In genomic region chr7:1473864-1474512, GRCh38 we compare ENCODE assay signal across 8 cellular contexts. TPM values are rescaled to one million over a fixed set of nuclear protein-coding genes. Genes with fewer than 3 reads are reported as not detected.
DNase-seq lines count a peak whose midpoint lies in the region; ATAC-seq and TF ChIP-seq lines count a peak whose summit lies in the region.

No MANE protein-coding gene starts in this region.

- TF ChIP-seq CTCF in cardiac muscle cell (IDR thresholded peaks at IDR 0.05; ENCODE audit: low read depth, low read length), result peak; percentile 80
- peak; percentile 88 for TF ChIP-seq CTCF in psoas muscle (IDR thresholded peaks at IDR 0.05)
- TF ChIP-seq CTCF in vagina (IDR thresholded peaks at IDR 0.05), result peak; percentile 58 to 90 (median 76)

- WGBS in psoas muscle, 3 donors, result 42 to 48% (median 46%) methylated on average over 26 to 37 of the region's 37 CpGs

- no peak overlapping the region for H3K4me3 ChIP-seq in cardiac muscle cell
- no peak overlapping the region for H3K4me3 ChIP-seq in psoas muscle
- no peak overlapping the region for H3K4me3 ChIP-seq in vagina

- TF ChIP-seq POLR2A in vagina (IDR thresholded peaks at IDR 0.05), result no peak

- peaks cover 5% of the 10 kb centered on the region for H3K4me1 Mint-ChIP-seq in activated naive CD8-positive, alpha-beta T cell treated with anti-CD3 and anti-CD28 coated beads, Interleukin-2, amount 50 U/mL, for 24 hours

- H3K27ac Mint-ChIP-seq in activated naive CD8-positive, alpha-beta T cell treated with anti-CD3 and anti-CD28 coated beads, Interleukin-2, amount 50 U/mL, for 24 hours, result no peak overlapping the region

- in situ Hi-C loops in ACHN (cut with HindIII; ENCODE audit: low pct_ligation_motif_present, low pct_unique_long_range_greater_than_20kb, low sequenced_read_pairs), result no loop called here

- intact Hi-C loops in psoas muscle (cut with DNase I), result loop anchor here in 1 of 2 donors (10.0 kb wide), 1 partner anchor 249 kb away; no protein-coding TSS in a partner anchor
- intact Hi-C loops in vagina (cut with DNase I), result loop anchor here (1.0 to 5.0 kb wide), 2 partner anchors 41 to 247 kb away; no protein-coding TSS in a partner anchor

- H3K36me3 ChIP-seq in cardiac muscle cell (peaks cover 21% of the 10 kb centered on the region), psoas muscle (ENCODE audit: insufficient read depth in 1 of 2, low read depth in 1 of 2) (peaks cover 5 to 99% of the 10 kb centered on the region in 2 donors), vagina (peaks cover 0 to 66% of the 10 kb centered on the region in 2 donors)

- DNase-seq in ACHN (peak; percentile 87), GM19240 (ENCODE audit: insufficient read length, low spot score) (peak; percentile 98), NCI-H1694 treated with DMSO at 0.1 percent for 48 hours (lab: John Stamatoyannopoulos, UW) (peak; percentile 85), T-helper 1 cell (peak; percentile 69 to 85 (median 82)), cardiac muscle cell (ENCODE audit: low read depth in 1 of 2, low spot score in 1 of 2) (peak; percentile 90 to 91), psoas muscle (peak; percentile 89 to 94), vagina (ENCODE audit: extremely low spot score in 2 of 2) (no peak)
- peak; percentile 89 for DNase-seq in activated naive CD8-positive, alpha-beta T cell treated with anti-CD3 and anti-CD28 coated beads, Interleukin-2, amount 50 U/mL, for 24 hours

- H3K36me3 Mint-ChIP-seq in activated naive CD8-positive, alpha-beta T cell treated with anti-CD3 and anti-CD28 coated beads, Interleukin-2, amount 50 U/mL, for 24 hours (ENCODE audit: low read depth), result peaks cover 2% of the 10 kb centered on the region

- H3K9me3 ChIP-seq in cardiac muscle cell (ENCODE audit: low read depth) (no peaks in the 10 kb centered on the region), psoas muscle (no peaks in the 10 kb centered on the region), vagina (no peaks in the 10 kb centered on the region)

- peak; percentile 68 for ATAC-seq in activated naive CD8-positive, alpha-beta T cell treated with anti-CD3 and anti-CD28 coated beads, Interleukin-2, amount 50 U/mL, for 24 hours
- ATAC-seq in psoas muscle, result peak; percentile 70 to 87 (median 77)

- H3K27me3 ChIP-seq in cardiac muscle cell, result no peaks in the 10 kb centered on the region
- no peaks in the 10 kb centered on the region for H3K27me3 ChIP-seq in psoas muscle (ENCODE audit: insufficient read depth in 3 of 3, low read length in 2 of 3)
- no peaks in the 10 kb centered on the region for H3K27me3 ChIP-seq in vagina

- H3K27ac ChIP-seq in cardiac muscle cell (no peak overlapping the region), psoas muscle (no peak overlapping the region), vagina (no peak overlapping the region)

- no peak overlapping the region for H3K4me3 Mint-ChIP-seq in activated naive CD8-positive, alpha-beta T cell treated with anti-CD3 and anti-CD28 coated beads, Interleukin-2, amount 50 U/mL, for 24 hours

- no peaks in the 10 kb centered on the region for H3K27me3 Mint-ChIP-seq in activated naive CD8-positive, alpha-beta T cell treated with anti-CD3 and anti-CD28 coated beads, Interleukin-2, amount 50 U/mL, for 24 hours

- no peaks in the 10 kb centered on the region for H3K9me3 Mint-ChIP-seq in activated naive CD8-positive, alpha-beta T cell treated with anti-CD3 and anti-CD28 coated beads, Interleukin-2, amount 50 U/mL, for 24 hours

- H3K4me1 ChIP-seq in cardiac muscle cell (ENCODE audit: low read depth) (no peaks in the 10 kb centered on the region), psoas muscle (no peaks in the 10 kb centered on the region), vagina (peaks cover 11% of the 10 kb centered on the region)

RNA-seq across cellular contexts. Expression of gene MICALL2, which starts 14.7 kb away (rescaled TPM):
- total RNA-seq in cardiac muscle cell (13.1 and 19.5 TPM in 2 replicates), psoas muscle (10 to 100 TPM in 2 of 4 donors, 1 to 10 TPM in 2; 4.6 to 12.0 (median 8.9) TPM), vagina (15.7 TPM)
- polyA plus RNA-seq in cardiac muscle cell (17.5 and 22.0 TPM in 2 replicates), psoas muscle (10 to 100 TPM in 1 of 3 donors, 1 to 10 TPM in 2; 4.9 to 10.9 (median 5.0) TPM)

RNA-seq across cellular contexts. Expression of gene INTS1, which starts 30.2 kb away (rescaled TPM):
- total RNA-seq in cardiac muscle cell (83.2 and 132 TPM in 2 replicates), psoas muscle (10 to 100 TPM; 61.3 to 77.6 (median 68.9) TPM), vagina (67.3 TPM)
- polyA plus RNA-seq in cardiac muscle cell (54.5 and 80.8 TPM in 2 replicates), psoas muscle (10 to 100 TPM; 38.8 to 70.7 (median 44.0) TPM)

RNA-seq across cellular contexts. Expression of gene MAFK, which starts 56.5 kb away (rescaled TPM):
- total RNA-seq in cardiac muscle cell, result 15.6 and 16.2 TPM in 2 replicates
- 3.1 and 4.2 TPM in 2 replicates for polyA plus RNA-seq in cardiac muscle cell
- total RNA-seq in psoas muscle, result 100 to 1,000 TPM in 1 of 4 donors, 10 to 100 TPM in 3; 59.1 to 103 (median 77.5) TPM
- polyA plus RNA-seq in psoas muscle, result 100 to 1,000 TPM in 1 of 3 donors, 10 to 100 TPM in 2; 36.7 to 138 (median 62.9) TPM
- 30.0 TPM for total RNA-seq in vagina

Comparison
In these comparisons a context has a peak if more than half of its experiments do, and no peak if none do; other contexts are left out.
1. DNase-seq: peak in ACHN (single experiment), GM19240 (single experiment), NCI-H1694 treated with DMSO at 0.1 percent for 48 hours (single experiment), T-helper 1 cell (5 of 5), activated naive CD8-positive, alpha-beta T cell treated with anti-CD3 and anti-CD28 coated beads, Interleukin-2, amount 50 U/mL, for 24 hours (single experiment), cardiac muscle cell (2 of 2) and psoas muscle (2 of 2); none in vagina (0 of 2).
2. Peak in every context shown above with its lines, with median percentiles within 50 percentile points of each other: CTCF ChIP-seq.